In the genomic region with DNA sequence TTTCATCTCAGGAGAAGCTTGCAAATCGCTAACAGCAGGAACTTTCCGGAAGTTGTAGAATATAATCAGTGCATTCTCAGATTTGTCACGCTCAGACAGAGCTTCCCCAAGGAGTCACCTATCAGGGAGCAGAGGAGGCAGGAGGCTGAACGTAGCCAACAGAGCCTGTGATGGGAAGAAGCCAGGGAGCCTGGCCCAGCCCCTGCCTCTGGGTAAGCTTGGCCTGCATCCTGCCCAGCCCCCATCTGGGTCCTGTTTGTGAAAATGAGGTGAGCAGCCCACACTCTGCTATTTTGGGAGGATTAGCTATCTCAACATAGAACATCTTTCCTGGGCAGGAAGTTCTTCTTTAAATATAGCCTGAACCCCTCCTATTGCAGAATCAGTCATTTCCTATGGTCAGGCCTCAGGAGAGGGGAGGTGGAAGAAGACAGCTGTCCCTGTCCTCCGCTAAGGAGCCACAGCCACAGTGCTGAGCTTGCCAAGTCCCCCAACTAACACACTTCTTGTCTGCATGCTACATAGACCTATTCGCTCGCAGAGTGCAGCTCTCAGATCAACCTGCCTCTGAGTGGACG, we compare ENCODE assay signal across 11 cellular contexts. TPM values are rescaled to one million over a fixed set of nuclear protein-coding genes. Genes with fewer than 3 reads are reported as not detected.
A peak's percentile ranks its signal among the peaks of the same experiment; 100 is the strongest.
DNase-seq lines count a peak whose midpoint lies in the region; ATAC-seq and TF ChIP-seq lines count a peak whose summit lies in the region.
"Had no signal": no experiment of that assay in that cellular context is flagged by ENCODE, and none has a peak within 500 bp of the region (broad histone marks: within the 10 kb centered on the region; RNA-seq: fewer than 3 reads in every experiment).

No MANE protein-coding gene starts in this region.

- in situ Hi-C loops in astrocyte of the spinal cord (cut with HindIII; ENCODE audit: low sequenced_read_pairs) = no loop called here

- TF ChIP-seq CTCF in astrocyte of the spinal cord (IDR thresholded peaks at IDR 0.05; ENCODE audit: low read depth, low read length) = no peak
- TF ChIP-seq CTCF in suprapubic skin (IDR thresholded peaks at IDR 0.05) = no peak

- no peaks in the 10 kb centered on the region for H3K36me3 ChIP-seq in suprapubic skin

- no peak overlapping the region for H3K4me3 ChIP-seq in astrocyte of the spinal cord (ENCODE audit: low read depth, low read length)
- no peak overlapping the region for H3K4me3 ChIP-seq in suprapubic skin

- TF ChIP-seq POLR2A in suprapubic skin (IDR thresholded peaks at IDR 0.05) = no peak

- H3K27me3 ChIP-seq in suprapubic skin = no peaks in the 10 kb centered on the region

- H3K27ac ChIP-seq in suprapubic skin = no peak overlapping the region
- H3K27ac ChIP-seq: 22Rv1 had no signal

- WGBS in suprapubic skin = 85% methylated on average over 8 of the region's 8 CpGs

- peak; percentile 15 for DNase-seq in NK-92 treated with Interleukin-12 subunit alpha and Interleukin-12 subunit beta, amount 100 ng/mL, for 24 hours (lab: John Stamatoyannopoulos, UW)
- DNase-seq in NK-92 (lab: John Stamatoyannopoulos, UW; ENCODE audit: unreplicated experiment) = no peak
- peak; percentile 28 for DNase-seq in astrocyte of the spinal cord (ENCODE audit: low read depth, low spot score)
- DNase-seq in ureter (ENCODE audit: low spot score) = peak; percentile 35
- no peak for DNase-seq in T-helper 1 cell
- no peak for DNase-seq in NCI-H187 treated with DMSO at 0.1 percent for 48 hours (lab: John Stamatoyannopoulos, UW)
- DNase-seq in suprapubic skin (ENCODE audit: low spot score in 2 of 2) = no peak
- DNase-seq: activated CD4-positive, alpha-beta memory T cell treated with anti-CD3 and anti-CD28 coated beads for 36 hours; effector CD8-positive, alpha-beta T cell had no signal

- TF ChIP-seq EP300 in suprapubic skin (IDR thresholded peaks at IDR 0.05) = no peak

- peak; percentile 84 for ATAC-seq in HG03064 (IDR thresholded peaks at IDR 0.05; ENCODE audit: low read depth, unreplicated experiment)

- H3K4me1 ChIP-seq in suprapubic skin = no peaks in the 10 kb centered on the region

- H3K9me3 ChIP-seq in suprapubic skin = no peaks in the 10 kb centered on the region

RNA-seq across cellular contexts. Expression of a gene that starts 19.2 kb away (rescaled TPM):
- total RNA-seq in ureter (60.4 TPM), suprapubic skin (1 to 10 TPM; 2.5 to 8.5 (median 6.2) TPM)
- total RNA-seq: activated CD4-positive, alpha-beta memory T cell treated with anti-CD3 and anti-CD28 coated beads for 36 hours had no signal

Comparison
In these comparisons a context has a peak if more than half of its experiments do, and no peak if none do; other contexts are left out.
1. DNase-seq: peak in NK-92 treated with Interleukin-12 subunit alpha and Interleukin-12 subunit beta, amount 100 ng/mL, for 24 hours (single experiment), astrocyte of the spinal cord (single experiment) and ureter (single experiment); none in NK-92 (single experiment), T-helper 1 cell (0 of 5), NCI-H187 treated with DMSO at 0.1 percent for 48 hours (single experiment) and suprapubic skin (0 of 2).